ENCODE assay signal across 12 cellular contexts in genomic region chr2:127641846-127642510, GRCh38. TPM values are rescaled to one million over a fixed set of nuclear protein-coding genes. Genes with fewer than 3 reads are reported as not detected.
A peak's percentile ranks its signal among the peaks of the same experiment; 100 is the strongest.
DNase-seq lines count a peak whose midpoint lies in the region; ATAC-seq and TF ChIP-seq lines count a peak whose summit lies in the region.
"Had no signal": no experiment of that assay in that cellular context is flagged by ENCODE, and none has a peak within 500 bp of the region (broad histone marks: within the 10 kb centered on the region; RNA-seq: fewer than 3 reads in every experiment).

No MANE protein-coding gene starts in this region.

- peak overlapping the region; percentile 74 for H3K4me3 Mint-ChIP-seq in activated CD8-positive, alpha-beta T cell treated with anti-CD3 and anti-CD28 coated beads, Interleukin-2, amount 10 ng/mL, durations not matched to agents 7 days and 5 days
- peak overlapping the region in 1 of 2 donors; percentile 13 for H3K4me3 Mint-ChIP-seq in effector memory CD8-positive, alpha-beta T cell
- H3K4me3 Mint-ChIP-seq: H9 had no signal

- no peaks in the 10 kb centered on the region for H3F3A ChIP-seq in Loucy (ENCODE audit: low read depth)

- peak overlapping the region; percentile 79 for H3K9ac ChIP-seq in Loucy (ENCODE audit: low read depth, low read length, poor library complexity, severe bottlenecking)

- no peak for TF ChIP-seq POLR2A in lower leg skin (IDR thresholded peaks at IDR 0.05)

- H3K27me3 Mint-ChIP-seq in activated CD8-positive, alpha-beta T cell treated with anti-CD3 and anti-CD28 coated beads, Interleukin-2, amount 10 ng/mL, durations not matched to agents 7 days and 5 days (ENCODE audit: low read depth), result no peaks in the 10 kb centered on the region
- H3K27me3 Mint-ChIP-seq in effector memory CD8-positive, alpha-beta T cell, result no peaks in the 10 kb centered on the region

- peak; percentile 63 for DNase-seq in activated CD8-positive, alpha-beta T cell treated with anti-CD3 and anti-CD28 coated beads, Interleukin-2, amount 10 ng/mL, durations not matched to agents 7 days and 5 days
- DNase-seq in effector memory CD8-positive, alpha-beta T cell, result peak in 1 of 3 experiments; percentile 12
- DNase-seq in stimulated activated CD8-positive, alpha-beta memory T cell treated with anti-CD3 and anti-CD28 coated beads, Interleukin-7, amount 100 ng/mL, for 4 hours (ENCODE audit: low read depth in 2 of 2), result peak; percentile 8 to 13
- DNase-seq in DMS 273 (lab: John Stamatoyannopoulos, UW; ENCODE audit: unreplicated experiment) (no peak), lower leg skin (ENCODE audit: low spot score in 2 of 2) (no peak)
- DNase-seq: DMS153, H9, NCI-H187 treated with DMSO at 0.1 percent for 48 hours had no signal

- peak overlapping the region; percentile 78 for H3K4me2 ChIP-seq in Loucy (ENCODE audit: low read depth, low read length, poor library complexity, severe bottlenecking)

- H3K27ac Mint-ChIP-seq in activated CD8-positive, alpha-beta T cell treated with anti-CD3 and anti-CD28 coated beads, Interleukin-2, amount 10 ng/mL, durations not matched to agents 7 days and 5 days, result peak overlapping the region; percentile 75
- peak overlapping the region in 1 of 2 donors; percentile 35 for H3K27ac Mint-ChIP-seq in effector memory CD8-positive, alpha-beta T cell
- H3K27ac Mint-ChIP-seq: H9 had no signal

- peak overlapping the region; percentile 66 for H3K4me3 ChIP-seq in Loucy (ENCODE audit: low read length, poor library complexity, severe bottlenecking)
- H3K4me3 ChIP-seq in lower leg skin (ENCODE audit: low read depth, poor library complexity, severe bottlenecking), result no peak overlapping the region

- WGBS in lower leg skin, 2 donors, result 68% methylated on average over 14 to 22 of the region's 25 CpGs

- no peaks in the 10 kb centered on the region for H3K27me3 ChIP-seq in Loucy (ENCODE audit: insufficient read depth, low read length, poor library complexity, severe bottlenecking)
- H3K27me3 ChIP-seq: neutrophil had no signal

- CTCF ChIA-PET in activated CD8-positive, alpha-beta T cell treated with anti-CD3 and anti-CD28 coated beads, Interleukin-2, amount 10 ng/mL, durations not matched to agents 7 days and 5 days (lab: Charles Lee), result interaction anchor here (0.9 to 6.7 kb wide), 3 partner anchors 7 to 162 kb away, joined by 4 to 72 read pairs (median 25); no protein-coding TSS in a partner anchor

- H3K4me1 Mint-ChIP-seq in activated CD8-positive, alpha-beta T cell treated with anti-CD3 and anti-CD28 coated beads, Interleukin-2, amount 10 ng/mL, durations not matched to agents 7 days and 5 days (ENCODE audit: low read depth), result peaks cover 43% of the 10 kb centered on the region
- peaks cover 4% of the 10 kb centered on the region in 2 donors for H3K4me1 Mint-ChIP-seq in effector memory CD8-positive, alpha-beta T cell (ENCODE audit: low read depth in 2 of 2)

- no peaks in the 10 kb centered on the region for H3K9me3 Mint-ChIP-seq in activated CD8-positive, alpha-beta T cell treated with anti-CD3 and anti-CD28 coated beads, Interleukin-2, amount 10 ng/mL, durations not matched to agents 7 days and 5 days (ENCODE audit: insufficient read depth)
- H3K9me3 Mint-ChIP-seq in effector memory CD8-positive, alpha-beta T cell, result no peaks in the 10 kb centered on the region
- H3K9me3 Mint-ChIP-seq: H9 had no signal

- ATAC-seq in activated CD8-positive, alpha-beta T cell treated with anti-CD3 and anti-CD28 coated beads, Interleukin-2, amount 10 ng/mL, durations not matched to agents 7 days and 5 days, result peak; percentile 77
- peak; percentile 75 for ATAC-seq in effector memory CD8-positive, alpha-beta T cell (replicated peaks)
- ATAC-seq in HG02870 (IDR thresholded peaks at IDR 0.05; ENCODE audit: unreplicated experiment), result no peak
- no peak for ATAC-seq in HG03097 (IDR thresholded peaks at IDR 0.05; ENCODE audit: low FRiP score, unreplicated experiment)

- H3K36me3 Mint-ChIP-seq in activated CD8-positive, alpha-beta T cell treated with anti-CD3 and anti-CD28 coated beads, Interleukin-2, amount 10 ng/mL, durations not matched to agents 7 days and 5 days (ENCODE audit: low read depth), result peaks cover 6% of the 10 kb centered on the region
- H3K36me3 Mint-ChIP-seq in effector memory CD8-positive, alpha-beta T cell (ENCODE audit: insufficient read depth), result no peaks in the 10 kb centered on the region

- peak overlapping the region; percentile 48; the same call in 1 of the 2 replicates for H2AFZ ChIP-seq in Loucy (ENCODE audit: low read length)

- no peaks in the 10 kb centered on the region for H3K36me3 ChIP-seq in Loucy (ENCODE audit: insufficient read depth, low read length)
- H3K36me3 ChIP-seq: neutrophil had no signal

- no peaks in the 10 kb centered on the region for H4K20me1 ChIP-seq in Loucy (ENCODE audit: insufficient read depth, low read length, poor library complexity, severe bottlenecking)

- intact Hi-C loops in lower leg skin (cut with DNase I; ENCODE audit: low total_unique reads), result no loop called here

- no peaks in the 10 kb centered on the region for H3K9me3 ChIP-seq in Loucy (ENCODE audit: insufficient read depth, low read depth, low read length)
- H3K9me3 ChIP-seq: neutrophil had no signal

- POLR2A ChIA-PET in activated CD8-positive, alpha-beta T cell treated with anti-CD3 and anti-CD28 coated beads, Interleukin-2, amount 10 ng/mL, durations not matched to agents 7 days and 5 days (lab: Charles Lee), result interaction anchor here (0.5 to 2.6 kb wide), 6 partner anchors 8 to 610 kb away, joined by 3 to 13 read pairs (median 4); partner anchors contain the start of genes IWS1 and SFT2D3

- peaks cover 74% of the 10 kb centered on the region for H3K4me1 ChIP-seq in Loucy (ENCODE audit: insufficient read depth, low read length, poor library complexity, severe bottlenecking)

- no peaks in the 10 kb centered on the region for H3K9me2 ChIP-seq in Loucy (replicated peaks; ENCODE audit: low read depth, low read length)

- H3K79me2 ChIP-seq in Loucy (ENCODE audit: insufficient read depth, low read length), result peaks cover 21% of the 10 kb centered on the region; the same call in 1 of the 2 replicates

- no peak for TF ChIP-seq CTCF in Loucy (conservative IDR thresholded peaks at IDR 0.05; ENCODE audit: low read length)
- no peak for TF ChIP-seq CTCF in lower leg skin (IDR thresholded peaks at IDR 0.05)

RNA-seq across cellular contexts. Expression of gene GPR17, which starts 4.0 kb away (rescaled TPM):
- total RNA-seq in activated CD8-positive, alpha-beta T cell treated with anti-CD3 and anti-CD28 coated beads, Interleukin-2, amount 10 ng/mL, durations not matched to agents 7 days and 5 days, result not detected
- under 1 TPM in 1 of 4 donors, not detected in 3; 0.88 TPM for total RNA-seq in lower leg skin

RNA-seq across cellular contexts. Expression of gene LIMS2, which starts 33.4 kb away (rescaled TPM):
- 10 to 100 TPM; 35.3 to 38.3 TPM for total RNA-seq in activated CD8-positive, alpha-beta T cell treated with anti-CD3 and anti-CD28 coated beads, Interleukin-2, amount 10 ng/mL, durations not matched to agents 7 days and 5 days
- 10 to 100 TPM in 2 of 4 donors, 1 to 10 TPM in 2; 7.5 to 19.4 (median 11.4) TPM for total RNA-seq in lower leg skin

RNA-seq across cellular contexts. Expression of gene SFT2D3, which starts 59.3 kb away (rescaled TPM):
- 1 to 10 TPM; 4.8 to 5.5 TPM for total RNA-seq in activated CD8-positive, alpha-beta T cell treated with anti-CD3 and anti-CD28 coated beads, Interleukin-2, amount 10 ng/mL, durations not matched to agents 7 days and 5 days
- 10 to 100 TPM in 3 of 4 donors, 1 to 10 TPM in 1; 9.7 to 16.3 (median 13.7) TPM for total RNA-seq in lower leg skin

Comparison
In these comparisons a context has a peak if more than half of its experiments do, and no peak if none do; other contexts are left out.
1. ATAC-seq: peak in activated CD8-positive, alpha-beta T cell treated with anti-CD3 and anti-CD28 coated beads, Interleukin-2, amount 10 ng/mL, durations not matched to agents 7 days and 5 days (single experiment) and effector memory CD8-positive, alpha-beta T cell (single experiment); none in HG02870 (single experiment) and HG03097 (single experiment).
2. DNase-seq: peak in activated CD8-positive, alpha-beta T cell treated with anti-CD3 and anti-CD28 coated beads, Interleukin-2, amount 10 ng/mL, durations not matched to agents 7 days and 5 days (single experiment) and stimulated activated CD8-positive, alpha-beta memory T cell treated with anti-CD3 and anti-CD28 coated beads, Interleukin-7, amount 100 ng/mL, for 4 hours (2 of 2); none in DMS 273 (single experiment) and lower leg skin (0 of 2).